Comparison of ENCODE assay signal across 8 cellular contexts in the genomic region with DNA sequence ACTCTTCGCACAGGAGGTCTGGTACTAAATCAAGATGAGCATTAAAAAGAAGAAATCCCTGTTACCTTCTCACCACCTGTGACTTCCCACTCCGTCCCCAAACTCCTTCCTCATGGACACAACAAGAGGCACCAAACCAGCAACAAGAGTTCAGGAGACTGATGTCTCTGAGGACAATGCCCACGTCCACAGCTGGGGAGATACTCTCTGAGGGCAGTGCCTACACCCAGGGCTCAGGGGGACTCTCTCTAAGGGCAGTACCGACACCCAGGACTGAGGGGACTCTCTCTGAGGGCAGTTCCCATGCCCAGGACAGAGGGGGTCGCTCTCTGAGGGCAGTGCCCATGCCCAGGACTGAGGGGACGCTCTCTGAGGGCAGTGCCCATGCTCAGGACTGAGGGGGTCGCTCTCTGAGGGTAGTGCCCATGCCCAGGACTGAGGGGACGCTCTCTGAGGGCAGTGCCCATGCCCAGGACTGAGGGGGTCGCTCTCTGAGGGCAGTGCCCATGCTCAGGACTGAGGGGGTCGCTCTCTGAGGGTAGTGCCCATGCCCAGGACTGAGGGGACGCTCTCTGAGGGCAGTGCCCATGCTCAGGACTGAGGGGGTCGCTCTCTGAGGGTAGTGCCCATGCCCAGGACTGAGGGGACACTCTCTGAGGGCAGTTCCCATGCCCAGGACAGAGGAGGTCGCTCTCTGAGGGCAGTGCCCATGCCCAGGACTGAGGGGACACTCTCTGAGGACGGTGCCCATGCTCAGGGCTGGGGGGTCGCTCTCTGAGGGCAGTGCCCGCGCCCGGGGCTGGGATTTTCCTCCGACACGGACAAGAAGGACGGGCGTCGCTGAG. TPM values are rescaled to one million over a fixed set of nuclear protein-coding genes. Genes with fewer than 3 reads are reported as not detected.
DNase-seq lines count a peak whose midpoint lies in the region; ATAC-seq and TF ChIP-seq lines count a peak whose summit lies in the region.
"Not testable (repeated sequence)": the region's sequence is repeated elsewhere in the genome, so short reads cannot be mapped to it uniquely, and the experiment has no call there.

No MANE protein-coding gene starts in this region.

- peaks cover 40% of the 10 kb centered on the region for H3K36me3 Mint-ChIP-seq in activated naive CD8-positive, alpha-beta T cell treated with anti-CD3 and anti-CD28 coated beads, Interleukin-2, amount 50 U/mL, for 24 hours (ENCODE audit: low read depth)

- peak overlapping the region; percentile 91 to 99 for H3K4me3 ChIP-seq in SK-N-SH (ENCODE audit: low read depth in 2 of 2, low read length in 1 of 2)
- peak overlapping the region; percentile 86 for H3K4me3 ChIP-seq in epithelial cell of esophagus (ENCODE audit: low read length)
- H3K4me3 ChIP-seq in kidney epithelial cell (ENCODE audit: low read depth, low read length), result peak overlapping the region; percentile 99
- H3K4me3 ChIP-seq in neuronal stem cell (ENCODE audit: low read length in 2 of 2), result peak overlapping the region; percentile 97 to 99
- H3K4me3 ChIP-seq in testis, result peak overlapping the region; percentile 81 to 82

- intact Hi-C loops in testis (cut with DNase I; ENCODE audit: low total_unique reads), result loop anchor here (10.0 kb wide), 1 partner anchor 121 kb away; a partner anchor contains a TSS

- H3F3A ChIP-seq in SK-N-SH (replicated peaks; ENCODE audit: insufficient read depth), result not testable (repeated sequence)

- H4K20me1 ChIP-seq in SK-N-SH (ENCODE audit: insufficient read depth), result not testable (repeated sequence)

- not testable (repeated sequence) for H4K8ac ChIP-seq in neuronal stem cell (ENCODE audit: low read depth, low read length)

- peak overlapping the region; percentile 25 for H3K14ac ChIP-seq in neuronal stem cell (ENCODE audit: low read length)

- H3K9ac ChIP-seq in SK-N-SH (peak overlapping the region; percentile 91), neuronal stem cell (ENCODE audit: low read depth, low read length, poor library complexity) (peak overlapping the region; percentile 97)

- not testable (repeated sequence) for TF ChIP-seq RAD21 in Ishikawa (IDR thresholded peaks at IDR 0.05; ENCODE audit: low read depth); SK-N-SH (IDR thresholded peaks at IDR 0.05; ENCODE audit: low read length)

- not testable (repeated sequence) for H2AK5ac ChIP-seq in neuronal stem cell (ENCODE audit: low read depth, low read length)

- CTCF ChIA-PET in SK-N-SH (lab: Yijun Ruan, JAX), result interaction anchor here (0.9 to 3.7 kb wide), 4 partner anchors 8 to 273 kb away, joined by 3 to 31 read pairs (median 4); no protein-coding TSS in a partner anchor

- peaks cover 43% of the 10 kb centered on the region for H3K4me1 Mint-ChIP-seq in activated naive CD8-positive, alpha-beta T cell treated with anti-CD3 and anti-CD28 coated beads, Interleukin-2, amount 50 U/mL, for 24 hours

- peak overlapping the region; percentile 50 for H2BK5ac ChIP-seq in neuronal stem cell (ENCODE audit: low read length)

- H3K23ac ChIP-seq in neuronal stem cell (ENCODE audit: low read depth, low read length, poor library complexity), result peak overlapping the region; percentile 86

- not testable (repeated sequence) for H3K9me2 ChIP-seq in SK-N-SH

- H3K4me1 ChIP-seq in SK-N-SH (ENCODE audit: control insufficient read depth in 1 of 2, insufficient read depth in 2 of 2, low read depth in 1 of 2, low read length in 1 of 2) (peaks cover 13 to 29% of the 10 kb centered on the region in 2 experiments; a peak in 3 of 4 replicates), neuronal stem cell (ENCODE audit: control insufficient read depth in 2 of 2, insufficient read depth in 1 of 2, low read depth in 1 of 2, low read length in 2 of 2) (peaks cover 9 to 16% of the 10 kb centered on the region in 2 donors)
- H3K4me1 ChIP-seq in testis, result not testable (repeated sequence)

- TF ChIP-seq EP300 in Ishikawa (IDR thresholded peaks at IDR 0.05; ENCODE audit: borderline replicate concordance); SK-N-SH (IDR thresholded peaks at IDR 0.05; ENCODE audit: borderline replicate concordance in 1 of 2, low read depth in 1 of 2, low read length in 1 of 2): not testable (repeated sequence)

- peaks cover 62% of the 10 kb centered on the region for H3K79me2 ChIP-seq in SK-N-SH (ENCODE audit: insufficient read depth)

- not testable (repeated sequence) for TF ChIP-seq POLR2A in testis (IDR thresholded peaks at IDR 0.05)

- DNase-seq in SK-N-SH; activated naive CD8-positive, alpha-beta T cell treated with anti-CD3 and anti-CD28 coated beads, Interleukin-2, amount 50 U/mL, for 24 hours; epithelial cell of esophagus (ENCODE audit: low read depth); kidney epithelial cell (ENCODE audit: low read depth); neuronal stem cell (ENCODE audit: low spot score); testis: not testable (repeated sequence)

- H3K27me3 ChIP-seq in SK-N-SH (ENCODE audit: insufficient read depth); kidney epithelial cell (ENCODE audit: control insufficient read depth, insufficient read depth, low read length); neuronal stem cell (ENCODE audit: control insufficient read depth in 3 of 3, insufficient read depth in 3 of 3, low read depth in 1 of 3, low read length in 3 of 3); testis: not testable (repeated sequence)

- H2BK15ac ChIP-seq in neuronal stem cell (ENCODE audit: low read length), result not testable (repeated sequence)

- POLR2A ChIA-PET in SK-N-SH (lab: Yijun Ruan, JAX), result interaction anchor here (1.8 kb wide), 2 partner anchors 8 to 125 kb away, joined by 7 to 13 read pairs; a partner anchor contains a TSS

- H3K36me3 ChIP-seq in SK-N-SH (replicated peaks in 1 of 2; ENCODE audit: control insufficient read depth in 1 of 2, insufficient read depth in 2 of 2, low read length in 1 of 2) (peaks cover 23 to 25% of the 10 kb centered on the region in 2 experiments), neuronal stem cell (replicated peaks in 1 of 2; ENCODE audit: control insufficient read depth in 2 of 2, insufficient read depth in 2 of 2, low read length in 2 of 2) (peaks cover 14 to 38% of the 10 kb centered on the region in 2 donors)
- H3K36me3 ChIP-seq in kidney epithelial cell (ENCODE audit: control insufficient read depth, insufficient read depth, low read length); testis (ENCODE audit: low read depth, missing control alignments): not testable (repeated sequence)

- H3K4me3 Mint-ChIP-seq in activated naive CD8-positive, alpha-beta T cell treated with anti-CD3 and anti-CD28 coated beads, Interleukin-2, amount 50 U/mL, for 24 hours, result peak overlapping the region; percentile 89

- H4K91ac ChIP-seq in neuronal stem cell (ENCODE audit: low read depth, low read length, poor library complexity), result not testable (repeated sequence)

- peak overlapping the region; percentile 97 for H3K4me2 ChIP-seq in SK-N-SH
- peak overlapping the region; percentile 80 for H3K4me2 ChIP-seq in neuronal stem cell (ENCODE audit: insufficient read depth, low read length, poor library complexity, severe bottlenecking)

- TF ChIP-seq CTCF in C4-2B (conservative IDR thresholded peaks at IDR 0.05); SK-N-SH (IDR thresholded peaks at IDR 0.05); epithelial cell of esophagus (IDR thresholded peaks at IDR 0.05; ENCODE audit: insufficient read depth, low read depth, low read length, missing control alignments); kidney epithelial cell (IDR thresholded peaks at IDR 0.05; ENCODE audit: insufficient read depth, low read length, poor library complexity, severe bottlenecking); testis (IDR thresholded peaks at IDR 0.05): not testable (repeated sequence)

- not testable (repeated sequence) for H3K27me3 Mint-ChIP-seq in activated naive CD8-positive, alpha-beta T cell treated with anti-CD3 and anti-CD28 coated beads, Interleukin-2, amount 50 U/mL, for 24 hours

- not testable (repeated sequence) for H3K79me1 ChIP-seq in neuronal stem cell (ENCODE audit: low read depth, low read length)

- peak overlapping the region; percentile 77 for H3K27ac Mint-ChIP-seq in activated naive CD8-positive, alpha-beta T cell treated with anti-CD3 and anti-CD28 coated beads, Interleukin-2, amount 50 U/mL, for 24 hours

- H2BK120ac ChIP-seq in neuronal stem cell (ENCODE audit: low read depth, low read length), result not testable (repeated sequence)

- H3K4ac ChIP-seq in neuronal stem cell (ENCODE audit: low read length), result not testable (repeated sequence)

- not testable (repeated sequence) for ATAC-seq in activated naive CD8-positive, alpha-beta T cell treated with anti-CD3 and anti-CD28 coated beads, Interleukin-2, amount 50 U/mL, for 24 hours

- H3K27ac ChIP-seq in C4-2B (peak overlapping the region; percentile 80), SK-N-SH (ENCODE audit: low read depth in 2 of 2, low read length in 1 of 2) (peak overlapping the region; percentile 23 to 74; a peak in 3 of 4 replicates), testis (peak overlapping the region; percentile 78 to 81)
- H3K27ac ChIP-seq in neuronal stem cell (replicated peaks; ENCODE audit: low read length), result not testable (repeated sequence)

- whole genome bisulfite sequencing in SK-N-SH (ENCODE audit: low lambda C conversion rate), result 29% methylated on average over 17 of the region's 23 CpGs
- WGBS in neuronal stem cell (ENCODE audit: extremely low coverage in 2 of 2, insufficient read length in 2 of 2, insufficient replicate concordance in 1 of 2), 2 donors, result no CpG with 5 or more reads among the region's 23 CpGs
- WGBS in testis, 2 donors, result 13 to 14% methylated on average over 15 to 23 of the region's 23 CpGs

- not testable (repeated sequence) for H2BK12ac ChIP-seq in neuronal stem cell (ENCODE audit: low read length)

- H3K18ac ChIP-seq in neuronal stem cell (ENCODE audit: low read length), result peak overlapping the region; percentile 94

- H3K9me3 Mint-ChIP-seq in activated naive CD8-positive, alpha-beta T cell treated with anti-CD3 and anti-CD28 coated beads, Interleukin-2, amount 50 U/mL, for 24 hours, result not testable (repeated sequence)

- H2AFZ ChIP-seq in SK-N-SH (ENCODE audit: low read depth), result peak overlapping the region; percentile 69
- H2AFZ ChIP-seq in neuronal stem cell (ENCODE audit: low read length), result peak overlapping the region; percentile 97

- not testable (repeated sequence) for H3K9me3 ChIP-seq in SK-N-SH, testis
- peaks cover 4 to 14% of the 10 kb centered on the region in 2 donors for H3K9me3 ChIP-seq in neuronal stem cell (replicated peaks in 1 of 2; ENCODE audit: control insufficient read depth in 2 of 2, insufficient read depth in 1 of 2, low read depth in 1 of 2, low read length in 2 of 2)

RNA-seq across cellular contexts. Expression of a gene that starts 0.7 kb away (rescaled TPM):
- polyA plus RNA-seq in SK-N-SH (2012; rRNA removed), result 25.0 and 27.6 TPM in 2 replicates
- 26.2 and 27.7 TPM in 2 replicates for polyA plus RNA-seq in SK-N-SH (2012; cell fraction: cytosol; rRNA removed)
- polyA plus RNA-seq in SK-N-SH (2012; cell fraction: nucleus; rRNA removed), result 19.1 and 22.6 TPM in 2 replicates
- 8.5 and 9.2 TPM in 2 replicates for total RNA-seq in kidney epithelial cell
- 31.3 TPM for polyA plus RNA-seq in neuronal stem cell (2013, experiment 1 of 2)
- polyA plus RNA-seq in neuronal stem cell (2013, experiment 2 of 2), result 33.0 TPM
- 10 to 100 TPM; 30.2 to 34.0 TPM for total RNA-seq in testis
- 53.9 TPM for polyA plus RNA-seq in testis (ENCODE audit: insufficient read depth, low read depth, low replicate concordance)
